12 cellular contexts compared by ENCODE assay signal in the genomic region with DNA sequence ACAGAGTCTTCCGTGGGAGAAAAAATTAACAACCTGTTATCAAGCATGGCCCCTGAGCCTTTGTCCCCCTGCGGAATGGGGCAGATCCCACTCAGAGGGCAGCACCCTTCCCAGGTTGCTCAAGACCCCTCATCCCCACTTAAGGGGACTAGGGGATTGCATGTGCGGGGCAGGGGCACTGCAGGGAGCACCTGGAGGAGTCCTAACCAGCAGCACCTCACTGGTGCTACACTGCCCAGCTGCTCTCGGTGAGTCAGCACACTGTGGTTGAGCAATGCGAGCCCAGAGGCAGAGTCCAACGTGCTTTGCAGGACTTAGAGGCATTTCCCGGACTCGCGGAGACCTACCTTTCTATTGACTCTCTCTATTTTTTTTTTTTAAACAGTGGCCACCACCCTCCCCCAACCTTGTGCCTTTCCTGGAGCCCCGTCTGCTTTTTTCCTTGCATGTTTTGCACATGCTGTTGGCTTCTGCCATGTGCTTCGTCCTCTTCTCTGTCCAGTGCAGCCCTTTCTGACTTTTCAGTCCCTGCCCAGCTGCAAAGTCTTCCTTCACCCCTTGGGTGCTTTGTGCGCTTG.
DNase-seq lines count a peak whose midpoint lies in the region; ATAC-seq, FAIRE-seq and TF ChIP-seq lines count a peak whose summit lies in the region.
"Had no signal": no experiment of that assay in that cellular context is flagged by ENCODE, and none has a peak within 500 bp of the region (broad histone marks: within the 10 kb centered on the region; RNA-seq: fewer than 3 reads in every experiment).

No MANE protein-coding gene starts in this region.

- peaks cover 16% of the 10 kb centered on the region for H3K36me3 Mint-ChIP-seq in Caco-2 (ENCODE audit: insufficient read depth, unreplicated experiment)

- H4K20me1 ChIP-seq in osteoblast (ENCODE audit: insufficient read depth, low read length), result no peaks in the 10 kb centered on the region

- no peaks in the 10 kb centered on the region for H3K27me3 ChIP-seq in Caco-2 (replicated peaks; ENCODE audit: control insufficient read depth, insufficient read depth, low read length)
- no peaks in the 10 kb centered on the region for H3K27me3 ChIP-seq in osteoblast (ENCODE audit: insufficient read depth, low read length)

- peaks cover 44% of the 10 kb centered on the region for H3K4me1 Mint-ChIP-seq in Caco-2 (ENCODE audit: low read depth, unreplicated experiment)

- H3K9me3 Mint-ChIP-seq in Caco-2 (ENCODE audit: unreplicated experiment), result peaks cover 22% of the 10 kb centered on the region

- H3K4me1 ChIP-seq in Caco-2 (peaks cover 49% of the 10 kb centered on the region), osteoblast (ENCODE audit: insufficient read depth, low read length) (peaks cover 49% of the 10 kb centered on the region)

- FAIRE-seq in D721Med (lab: Jason Lieb, UNC), result no peak

- H3K4me2 ChIP-seq in osteoblast (ENCODE audit: insufficient read depth, low read length), result no peak overlapping the region

- ATAC-seq in GM19467 (IDR thresholded peaks at IDR 0.05; ENCODE audit: unreplicated experiment), result no peak

- H3K27me3 Mint-ChIP-seq in Caco-2 (ENCODE audit: insufficient read depth, unreplicated experiment), result no peaks in the 10 kb centered on the region

- H3K27ac ChIP-seq in epithelial cell of prostate (no peak overlapping the region), osteoblast (ENCODE audit: low read depth, low read length) (peak overlapping the region; percentile 95)
- H3K27ac ChIP-seq: WERI-Rb-1 had no signal

- no peak overlapping the region for H3K4me3 Mint-ChIP-seq in Caco-2 (ENCODE audit: unreplicated experiment)
- H3K4me3 Mint-ChIP-seq: IgD-negative memory B cell had no signal

- no peak overlapping the region for H3K4me3 ChIP-seq in Caco-2 (ENCODE audit: low read depth, low read length)
- H3K4me3 ChIP-seq in osteoblast (ENCODE audit: insufficient read depth, low read length), result no peak overlapping the region

- no peaks in the 10 kb centered on the region; the same call in 1 of the 2 replicates for H3K36me3 ChIP-seq in Caco-2 (ENCODE audit: control insufficient read depth, insufficient read depth, low read length)
- no peaks in the 10 kb centered on the region for H3K36me3 ChIP-seq in osteoblast (ENCODE audit: insufficient read depth, low read length)
- H3K36me3 ChIP-seq: WERI-Rb-1 had no signal

- CTCF ChIA-PET in Caco-2 (lab: Charles Lee), result interaction anchor here (1.2 kb wide), 1 partner anchor 175 kb away, joined by 3 read pairs; no protein-coding TSS in a partner anchor

- DNase-seq in Caco-2 (peak; percentile 74 to 85), NOMO-1 treated with DMSO at 0.1 percent for 48 hours (lab: John Stamatoyannopoulos, UW; ENCODE audit: unreplicated experiment) (peak; percentile 65), epithelial cell of prostate (ENCODE audit: low read depth, low spot score) (peak; percentile 24), osteoblast (ENCODE audit: insufficient read length, low spot score, missing footprints) (peak; percentile 75), COR-L47 (lab: John Stamatoyannopoulos, UW) (no peak), D721Med (ENCODE audit: insufficient read length, low spot score) (no peak), Kasumi-1 (lab: John Stamatoyannopoulos, UW) (no peak)
- DNase-seq: cerebellar nuclear complex; stimulated activated naive CD4-positive, alpha-beta T cell treated with Interleukin-2 at 50 U/mL for 16 hours; WERI-Rb-1 had no signal

- peak overlapping the region; percentile 69 for H3K27ac Mint-ChIP-seq in Caco-2 (ENCODE audit: unreplicated experiment)
- H3K27ac Mint-ChIP-seq: IgD-negative memory B cell had no signal

- intact Hi-C loops in Caco-2 (cut with micrococcal nuclease; ENCODE audit: unreplicated experiment), result loop anchor here (2.0 to 5.0 kb wide), 2 partner anchors 38 to 41 kb away; no protein-coding TSS in a partner anchor

- H3K79me2 ChIP-seq in osteoblast (ENCODE audit: insufficient read depth, low read length), result no peaks in the 10 kb centered on the region

- POLR2A ChIA-PET in Caco-2 (lab: Charles Lee), result no interaction called here

- BruUV-seq in Caco-2 (replicated peaks; lab: Mats Ljungman, UMichigan), result no TSS peak

- H3K9me3 ChIP-seq in Caco-2, result peaks cover 5% of the 10 kb centered on the region; the same call in 1 of the 2 replicates
- H3K9me3 ChIP-seq in osteoblast (ENCODE audit: low read depth, low read length), result peaks cover 8% of the 10 kb centered on the region

- TF ChIP-seq CTCF in Caco-2 (IDR thresholded peaks at IDR 0.05; ENCODE audit: insufficient read depth in 1 of 2, low read depth in 1 of 2, low read length in 1 of 2, severe bottlenecking in 1 of 2, unreplicated experiment in 1 of 2), result no peak
- no peak for TF ChIP-seq CTCF in osteoblast (IDR thresholded peaks at IDR 0.05; ENCODE audit: extremely low read depth, low read depth, low read length)
- no peak for TF ChIP-seq CTCF in D721Med (IDR thresholded peaks at IDR 0.05; ENCODE audit: insufficient read depth, missing control alignments)

- H2AFZ ChIP-seq in osteoblast (ENCODE audit: low read length), result no peak overlapping the region

Comparison
In these comparisons a context has a peak if more than half of its experiments do, and no peak if none do; other contexts are left out.
1. DNase-seq: peak in Caco-2 (2 of 2), NOMO-1 treated with DMSO at 0.1 percent for 48 hours (single experiment), epithelial cell of prostate (single experiment) and osteoblast (single experiment); none in COR-L47 (single experiment), D721Med (single experiment) and Kasumi-1 (0 of 2).